In the genomic region with DNA sequence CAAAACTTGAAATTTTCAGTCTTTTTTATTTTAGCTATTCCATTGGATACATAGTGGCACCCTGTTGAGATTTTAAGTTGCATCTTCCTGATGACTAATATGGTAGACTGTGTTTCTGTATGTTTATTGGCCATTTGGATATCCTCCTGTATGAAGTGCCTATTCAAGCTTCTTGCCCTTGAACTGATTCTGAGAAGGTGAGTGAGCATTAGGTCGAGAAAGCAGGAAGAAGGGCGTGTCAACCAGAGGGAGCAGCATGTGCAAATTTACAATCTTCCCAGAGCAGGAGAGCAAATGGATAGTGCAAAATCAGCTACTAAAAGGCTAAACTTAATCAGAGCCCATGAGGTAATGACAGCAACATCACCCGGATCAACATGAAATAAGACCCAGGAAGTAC, we compare ENCODE assay signal across 19 cellular contexts.
"Had no signal": no experiment of that assay in that cellular context is flagged by ENCODE, and none has a peak within 500 bp of the region (broad histone marks: within the 10 kb centered on the region; RNA-seq: fewer than 3 reads in every experiment).

No MANE protein-coding gene starts in this region.

- FAIRE-seq: endothelial cell of umbilical vein had no signal

- H3K27ac ChIP-seq: cardiac muscle cell, colonic mucosa had no signal

- ATAC-seq: activated T-helper 17 cell treated with anti-CD3 and anti-CD28 coated beads, Interleukin-2, amount 50 U/mL, for 72 hours; gastroesophageal sphincter; left lung; naive thymus-derived CD8-positive, alpha-beta T cell; SK-N-SH treated with all-trans-retinoic acid at 6 μM for 48 hours had no signal

- H3K27me3 ChIP-seq: colonic mucosa, gastroesophageal sphincter, left lung, upper lobe of right lung had no signal

- H3K36me3 ChIP-seq: cardiac muscle cell, colonic mucosa, gastroesophageal sphincter, left lung, upper lobe of right lung had no signal

- DNase-seq: activated CD4-positive, alpha-beta T cell treated with anti-CD3 and anti-CD28 coated beads for 1 hour; activated CD4-positive, alpha-beta T cell treated with anti-CD3 and anti-CD28 coated beads, Interleukin-2, amount 50 U/mL, for 48 hours; activated naive CD4-positive, alpha-beta T cell treated with Interleukin-2 at 50 U/mL for 16 hours; aorta; colonic mucosa; effector CD4-positive, alpha-beta T cell; left lung; mammary epithelial cell; naive thymus-derived CD8-positive, alpha-beta T cell; posterior cingulate gyrus; stimulated activated CD4-positive, alpha-beta T cell treated with anti-CD3 and anti-CD28 coated beads, Interleukin-4, amount 100 ng/mL, for 24 hours; stimulated activated naive CD4-positive, alpha-beta T cell treated with Interleukin-2 at 50 U/mL for 16 hours; T-helper 1 cell; upper lobe of right lung had no signal

- H3K9me3 ChIP-seq: colonic mucosa, gastroesophageal sphincter, left lung, upper lobe of right lung had no signal

- H3K4me3 ChIP-seq: cardiac muscle cell, colonic mucosa, gastroesophageal sphincter, left lung, upper lobe of right lung had no signal
